13 cellular contexts compared by ENCODE assay signal in genomic region chr10:110773693-110774068, GRCh38.
A peak's percentile ranks its signal among the peaks of the same experiment; 100 is the strongest.
DNase-seq lines count a peak whose midpoint lies in the region; ATAC-seq lines count a peak whose summit lies in the region.
"Had no signal": no experiment of that assay in that cellular context is flagged by ENCODE, and none has a peak within 500 bp of the region (broad histone marks: within the 10 kb centered on the region; RNA-seq: fewer than 3 reads in every experiment).

No MANE protein-coding gene starts in this region.

- POLR2A ChIA-PET in activated CD4-positive, alpha-beta memory T cell treated with anti-CD3 and anti-CD28 coated beads for 36 hours (lab: Charles Lee) = interaction anchor here (0.8 to 2.0 kb wide), 15 partner anchors 10 to 523 kb away, joined by 3 to 7 read pairs (median 4); partner anchors contain the start of genes BBIP1 and PDCD4

- peaks cover 7% of the 10 kb centered on the region for H3K36me3 Mint-ChIP-seq in T-helper 1 cell treated with Interleukin-12 subunit alpha and Interleukin-12 subunit beta and Interleukin-4 antibody, amounts not matched to agents 30 μg/mL and 1 μg/mL, for 36 hours (ENCODE audit: low read depth)
- no peaks in the 10 kb centered on the region for H3K36me3 Mint-ChIP-seq in activated CD4-positive, alpha-beta memory T cell treated with anti-CD3 and anti-CD28 coated beads for 36 hours

- H3K4me1 Mint-ChIP-seq in T-helper 1 cell treated with Interleukin-12 subunit alpha and Interleukin-12 subunit beta and Interleukin-4 antibody, amounts not matched to agents 30 μg/mL and 1 μg/mL, for 36 hours (ENCODE audit: low read depth) = peaks cover 36% of the 10 kb centered on the region
- H3K4me1 Mint-ChIP-seq in activated CD4-positive, alpha-beta memory T cell treated with anti-CD3 and anti-CD28 coated beads for 36 hours (ENCODE audit: low read depth) = peaks cover 39% of the 10 kb centered on the region

- H3K27ac Mint-ChIP-seq in T-helper 1 cell treated with Interleukin-12 subunit alpha and Interleukin-12 subunit beta and Interleukin-4 antibody, amounts not matched to agents 30 μg/mL and 1 μg/mL, for 36 hours = peak overlapping the region; percentile 96
- peak overlapping the region; percentile 79 for H3K27ac Mint-ChIP-seq in activated CD4-positive, alpha-beta memory T cell treated with anti-CD3 and anti-CD28 coated beads for 36 hours

- CTCF ChIA-PET in activated CD4-positive, alpha-beta memory T cell treated with anti-CD3 and anti-CD28 coated beads for 36 hours (lab: Charles Lee) = interaction anchor here (0.8 to 1.6 kb wide), 13 partner anchors 15 to 163 kb away, joined by 3 to 6 read pairs (median 3); partner anchors contain the start of gene PDCD4

- intact Hi-C loops in activated CD4-positive, alpha-beta memory T cell treated with anti-CD3 and anti-CD28 coated beads for 36 hours (cut with micrococcal nuclease) = loop anchor here (1.0 to 2.0 kb wide), 10 partner anchors 10 to 220 kb away; partner anchors contain the start of genes BBIP1, PDCD4 and SHOC2
- intact Hi-C loops in left colon (cut with DNase I, micrococcal nuclease) = no loop called here

- no peaks in the 10 kb centered on the region for H3K4me1 ChIP-seq in muscle layer of duodenum (ENCODE audit: control insufficient read depth in 1 of 2, insufficient read depth in 2 of 2, low read length in 2 of 2)
- no peaks in the 10 kb centered on the region for H3K4me1 ChIP-seq in effector memory CD4-positive, alpha-beta T cell (ENCODE audit: control insufficient read depth, insufficient read depth, low read length, poor library complexity, severe bottlenecking)
- H3K4me1 ChIP-seq: left lung had no signal

- H3K4me3 ChIP-seq in muscle layer of duodenum (ENCODE audit: low read depth in 1 of 2, low read length in 2 of 2) = no peak overlapping the region
- H3K4me3 ChIP-seq in effector memory CD4-positive, alpha-beta T cell (ENCODE audit: insufficient read depth, low read depth, low read length, poor library complexity, severe bottlenecking) = no peak overlapping the region
- H3K4me3 ChIP-seq: left lung had no signal

- H3K4me3 Mint-ChIP-seq in T-helper 1 cell treated with Interleukin-12 subunit alpha and Interleukin-12 subunit beta and Interleukin-4 antibody, amounts not matched to agents 30 μg/mL and 1 μg/mL, for 36 hours = no peak overlapping the region
- no peak overlapping the region for H3K4me3 Mint-ChIP-seq in activated CD4-positive, alpha-beta memory T cell treated with anti-CD3 and anti-CD28 coated beads for 36 hours

- peak overlapping the region; percentile 40 for H3K27ac ChIP-seq in muscle layer of duodenum (ENCODE audit: low read length)
- H3K27ac ChIP-seq in effector memory CD4-positive, alpha-beta T cell (ENCODE audit: insufficient read depth, low read length, poor library complexity, severe bottlenecking) = no peak overlapping the region
- H3K27ac ChIP-seq: left lung, neutrophil had no signal

- ATAC-seq in HG02798 (IDR thresholded peaks at IDR 0.05; ENCODE audit: poor library complexity, unreplicated experiment) (peak; percentile 0), HG02610 (IDR thresholded peaks at IDR 0.05; ENCODE audit: unreplicated experiment) (no peak), left colon (no peak)

- H3K9me3 Mint-ChIP-seq in T-helper 1 cell treated with Interleukin-12 subunit alpha and Interleukin-12 subunit beta and Interleukin-4 antibody, amounts not matched to agents 30 μg/mL and 1 μg/mL, for 36 hours = peaks cover 3% of the 10 kb centered on the region
- H3K9me3 Mint-ChIP-seq in activated CD4-positive, alpha-beta memory T cell treated with anti-CD3 and anti-CD28 coated beads for 36 hours = no peaks in the 10 kb centered on the region

- no peaks in the 10 kb centered on the region for H3K36me3 ChIP-seq in muscle layer of duodenum (ENCODE audit: control insufficient read depth in 1 of 2, insufficient read depth in 2 of 2, low read length in 2 of 2)
- no peaks in the 10 kb centered on the region for H3K36me3 ChIP-seq in effector memory CD4-positive, alpha-beta T cell (ENCODE audit: control insufficient read depth, insufficient read depth, low read length)
- H3K36me3 ChIP-seq: left lung, neutrophil had no signal

- peaks cover 9% of the 10 kb centered on the region for H3K27me3 Mint-ChIP-seq in T-helper 1 cell treated with Interleukin-12 subunit alpha and Interleukin-12 subunit beta and Interleukin-4 antibody, amounts not matched to agents 30 μg/mL and 1 μg/mL, for 36 hours (ENCODE audit: low read depth)
- H3K27me3 Mint-ChIP-seq in activated CD4-positive, alpha-beta memory T cell treated with anti-CD3 and anti-CD28 coated beads for 36 hours = no peaks in the 10 kb centered on the region

- no peaks in the 10 kb centered on the region for H3K27me3 ChIP-seq in muscle layer of duodenum (ENCODE audit: low read depth, low read length)
- H3K27me3 ChIP-seq in effector memory CD4-positive, alpha-beta T cell (replicated peaks; ENCODE audit: control insufficient read depth, insufficient read depth, low read length, poor library complexity, severe bottlenecking) = no peaks in the 10 kb centered on the region
- H3K27me3 ChIP-seq: neutrophil had no signal

- DNase-seq in T-helper 1 cell = no peak
- DNase-seq in activated CD4-positive, alpha-beta memory T cell treated with anti-CD3 and anti-CD28 coated beads for 36 hours = no peak
- no peak for DNase-seq in effector memory CD4-positive, alpha-beta T cell
- DNase-seq in left colon = no peak
- DNase-seq: activated T-cell treated with anti-CD3 and anti-CD28 coated beads for 4 hours, GF-D8, left lung, NCI-H2171 treated with DMSO at 0.1 percent for 48 hours had no signal

- H3K9me3 ChIP-seq in muscle layer of duodenum (ENCODE audit: control insufficient read depth in 1 of 2, low read length in 2 of 2) = no peaks in the 10 kb centered on the region
- no peaks in the 10 kb centered on the region for H3K9me3 ChIP-seq in effector memory CD4-positive, alpha-beta T cell (ENCODE audit: control insufficient read depth, low read length)
- H3K9me3 ChIP-seq: left lung, neutrophil had no signal
